In the genomic region with DNA sequence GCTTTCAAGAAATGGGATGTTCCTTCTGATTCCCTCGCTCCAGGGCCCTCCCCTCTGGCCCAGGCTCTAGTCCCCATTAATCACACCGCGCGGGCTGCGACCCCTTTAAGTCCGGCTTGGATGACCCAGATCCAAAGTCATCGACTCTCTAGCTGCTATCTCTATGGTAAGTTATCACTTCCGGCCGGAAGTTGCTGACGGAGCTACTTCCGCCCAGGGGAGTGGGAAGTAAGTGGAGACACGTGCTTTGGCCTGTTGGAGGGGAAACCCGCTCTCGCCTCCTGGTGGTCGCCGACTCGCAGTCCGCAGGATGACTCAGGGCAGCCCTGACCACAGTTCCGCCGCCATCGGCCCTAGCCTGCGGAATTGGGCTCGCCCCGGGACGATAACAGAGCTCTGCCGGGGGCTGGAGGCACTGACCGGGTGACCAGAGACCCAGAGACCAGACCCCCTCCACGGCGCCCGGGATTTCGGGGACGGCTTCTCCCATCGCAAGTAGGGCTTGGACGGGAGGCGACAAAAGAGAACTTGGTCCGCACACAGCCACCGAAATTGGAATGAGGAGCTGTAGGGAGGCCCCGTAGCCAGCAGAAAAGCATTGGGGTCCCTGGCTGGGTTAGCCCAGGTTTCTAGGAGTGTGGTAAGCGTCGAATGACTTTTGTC, we compare ENCODE assay signal across 8 cellular contexts. TPM values are rescaled to one million over a fixed set of nuclear protein-coding genes. Genes with fewer than 3 reads are reported as not detected.
DNase-seq lines count a peak whose midpoint lies in the region; ATAC-seq and TF ChIP-seq lines count a peak whose summit lies in the region.

No MANE protein-coding gene starts in this region.

- TF ChIP-seq CTCF in CD14-positive monocyte (IDR thresholded peaks at IDR 0.05) (peak; percentile 75), left lung (IDR thresholded peaks at IDR 0.05) (peak; percentile 52 to 73)

- peaks cover 11 to 23% (median 23%) of the 10 kb centered on the region in 3 donors for H3K27me3 Mint-ChIP-seq in CD14-positive monocyte (ENCODE audit: low read depth in 3 of 3)
- peaks cover 1% of the 10 kb centered on the region for H3K27me3 Mint-ChIP-seq in activated CD4-positive, alpha-beta T cell treated with anti-CD3 and anti-CD28 coated beads, Interleukin-2, amount 10 ng/mL, durations not matched to agents 7 days and 5 days

- H3K9me3 ChIP-seq in left lung, result no peaks in the 10 kb centered on the region

- H3K27ac Mint-ChIP-seq in CD14-positive monocyte, result peak overlapping the region; percentile 93 to 99 (median 97)
- peak overlapping the region; percentile 96 for H3K27ac Mint-ChIP-seq in activated CD4-positive, alpha-beta T cell treated with anti-CD3 and anti-CD28 coated beads, Interleukin-2, amount 10 ng/mL, durations not matched to agents 7 days and 5 days

- peaks cover 0 to 14% of the 10 kb centered on the region in 2 donors for H3K27me3 ChIP-seq in left lung

- CTCF ChIA-PET in activated CD4-positive, alpha-beta T cell treated with anti-CD3 and anti-CD28 coated beads, Interleukin-2, amount 10 ng/mL, durations not matched to agents 7 days and 5 days (lab: Charles Lee), result interaction anchor here (0.6 to 2.2 kb wide), 21 partner anchors 10 to 681 kb away, joined by 3 to 11 read pairs (median 4); partner anchors contain the start of genes MGAT5B and SEC14L1

- intact Hi-C loops in CD14-positive monocyte (cut with micrococcal nuclease) (loop anchor here in 1 of 2 donors (1.0 kb wide), 1 partner anchor 11 kb away; no protein-coding TSS in a partner anchor), left lung (cut with DNase I) (loop anchor here in 1 of 2 donors (5.0 kb wide), 1 partner anchor 159 kb away; no protein-coding TSS in a partner anchor)

- peaks cover 0 to 5% (median 0%) of the 10 kb centered on the region in 7 donors for H3K9me3 Mint-ChIP-seq in CD14-positive monocyte
- no peaks in the 10 kb centered on the region for H3K9me3 Mint-ChIP-seq in activated CD4-positive, alpha-beta T cell treated with anti-CD3 and anti-CD28 coated beads, Interleukin-2, amount 10 ng/mL, durations not matched to agents 7 days and 5 days

- POLR2A ChIA-PET in activated CD4-positive, alpha-beta T cell treated with anti-CD3 and anti-CD28 coated beads, Interleukin-2, amount 10 ng/mL, durations not matched to agents 7 days and 5 days (lab: Charles Lee), result no interaction called here

- peak overlapping the region; percentile 91 to 97 for H3K4me3 Mint-ChIP-seq in CD14-positive monocyte
- H3K4me3 Mint-ChIP-seq in activated CD4-positive, alpha-beta T cell treated with anti-CD3 and anti-CD28 coated beads, Interleukin-2, amount 10 ng/mL, durations not matched to agents 7 days and 5 days, result peak overlapping the region; percentile 98

- peaks cover 7 to 60% of the 10 kb centered on the region in 2 donors for H3K4me1 ChIP-seq in left lung

- H3K4me3 ChIP-seq in left lung, result peak overlapping the region; percentile 73 to 75

- peaks cover 33% of the 10 kb centered on the region for H3K4me1 Mint-ChIP-seq in CD14-positive monocyte
- H3K4me1 Mint-ChIP-seq in activated CD4-positive, alpha-beta T cell treated with anti-CD3 and anti-CD28 coated beads, Interleukin-2, amount 10 ng/mL, durations not matched to agents 7 days and 5 days, result peaks cover 55% of the 10 kb centered on the region

- H3K27ac ChIP-seq in left lung, result peak overlapping the region; percentile 83 to 89

- DNase-seq in CD14-positive monocyte (ENCODE audit: low spot score) (peak; percentile 95), NCI-H526 (lab: John Stamatoyannopoulos, UW) (peak; percentile 92 to 95), dedifferentiated amniotic fluid mesenchymal stem cell (ENCODE audit: extremely low spot score) (peak; percentile 88), left lung (peak; percentile 91 to 94)
- DNase-seq in activated CD4-positive, alpha-beta T cell treated with anti-CD3 and anti-CD28 coated beads, Interleukin-2, amount 10 ng/mL, durations not matched to agents 7 days and 5 days, result peak; percentile 91
- peak; percentile 85 for DNase-seq in stimulated activated CD4-positive, alpha-beta T cell treated with anti-CD3 and anti-CD28 coated beads, Interleukin-2, amount 100 ng/mL, for 4 hours (ENCODE audit: low read depth)

- peaks cover 0 to 37% of the 10 kb centered on the region in 2 donors for H3K36me3 ChIP-seq in left lung

- ATAC-seq in GM19328 (IDR thresholded peaks at IDR 0.05; ENCODE audit: unreplicated experiment), result peak; percentile 65
- ATAC-seq in HG03520 (IDR thresholded peaks at IDR 0.05; ENCODE audit: unreplicated experiment), result peak; percentile 82
- ATAC-seq in left lung, result peak; percentile 91

- H3K36me3 Mint-ChIP-seq in CD14-positive monocyte, result peaks cover 29 to 41% of the 10 kb centered on the region in 2 donors
- H3K36me3 Mint-ChIP-seq in activated CD4-positive, alpha-beta T cell treated with anti-CD3 and anti-CD28 coated beads, Interleukin-2, amount 10 ng/mL, durations not matched to agents 7 days and 5 days (ENCODE audit: low read depth), result peaks cover 43% of the 10 kb centered on the region

RNA-seq across cellular contexts. Expression of gene SEC14L1, which starts 52.2 kb away (rescaled TPM):
- polyA plus RNA-seq in CD14-positive monocyte, result 10 to 100 TPM; 34.1 to 43.2 TPM
- 10 to 100 TPM; 56.6 to 57.4 TPM for total RNA-seq in activated CD4-positive, alpha-beta T cell treated with anti-CD3 and anti-CD28 coated beads, Interleukin-2, amount 10 ng/mL, durations not matched to agents 7 days and 5 days
- total RNA-seq in left lung, result 100 to 1,000 TPM in 1 of 2 donors, 10 to 100 TPM in 1; 84.7 to 151 TPM

Comparison
In these comparisons a context has a peak if more than half of its experiments do, and no peak if none do; other contexts are left out.
1. Peak in every context shown above with its lines: DNase-seq, ATAC-seq, H3K4me3 ChIP-seq and H3K27ac ChIP-seq.